In genomic region chr6:79212859-79213258, GRCh38 we compare ENCODE assay signal across 21 cellular contexts. TPM values are rescaled to one million over a fixed set of nuclear protein-coding genes. Genes with fewer than 3 reads are reported as not detected.
DNase-seq lines count a peak whose midpoint lies in the region; ATAC-seq, FAIRE-seq and TF ChIP-seq lines count a peak whose summit lies in the region.
"Had no signal": no experiment of that assay in that cellular context is flagged by ENCODE, and none has a peak within 500 bp of the region (broad histone marks: within the 10 kb centered on the region; RNA-seq: fewer than 3 reads in every experiment).

No MANE protein-coding gene starts in this region.

- peak; percentile 47; the same call in 1 of the 2 replicates for ATAC-seq in WTC11
- ATAC-seq in GM21390 (IDR thresholded peaks at IDR 0.05; ENCODE audit: unreplicated experiment), result no peak
- ATAC-seq: HepG2 had no signal

- no peaks in the 10 kb centered on the region for H3K36me3 ChIP-seq in kidney (ENCODE audit: control insufficient read depth in 1 of 2, insufficient read depth in 2 of 2, low read length in 2 of 2)

- peaks cover 6% of the 10 kb centered on the region; the same call in 1 of the 2 replicates for H3K79me2 ChIP-seq in H9 (ENCODE audit: insufficient read depth, low read length)

- peak; percentile 41 for FAIRE-seq in kidney (lab: Jason Lieb, UNC)
- FAIRE-seq: A204.1, D721Med, GM18507, HepG2 had no signal

- no peak overlapping the region for H2BK120ac ChIP-seq in H9 (ENCODE audit: low read depth, low read length, poor library complexity, severe bottlenecking)

- H3K36me3 Mint-ChIP-seq in H9 (ENCODE audit: insufficient read depth in 1 of 3, low read depth in 3 of 3), result peaks cover 6 to 37% (median 32%) of the 10 kb centered on the region in 3 experiments; a peak in 6 of 7 replicates
- peaks cover 30% of the 10 kb centered on the region for H3K36me3 Mint-ChIP-seq in WTC11

- no peaks in the 10 kb centered on the region for H3K27me3 ChIP-seq in H9 (ENCODE audit: insufficient read depth, low read length)
- H3K27me3 ChIP-seq: BE2C had no signal

- H4K91ac ChIP-seq in H9 (ENCODE audit: insufficient read length, low read depth, low read length), result no peak overlapping the region

- TF ChIP-seq CTCF in H9 (conservative IDR thresholded peaks at IDR 0.05) (peak; percentile 26; the same call in 1 of the 3 replicates), WTC11 (IDR thresholded peaks at IDR 0.05) (no peak), kidney (IDR thresholded peaks at IDR 0.05; ENCODE audit: borderline replicate concordance, extremely low read depth, insufficient read depth) (no peak)

- H4K5ac ChIP-seq in H9 (ENCODE audit: insufficient read length, low read depth, low read length), result no peak overlapping the region

- H3K4me3 Mint-ChIP-seq in H9 (no peak overlapping the region), WTC11 (no peak overlapping the region)
- H3K4me3 Mint-ChIP-seq: CD4-positive, CD25-positive, alpha-beta regulatory T cell; CD8-positive, alpha-beta memory T cell; HFFc6; IgD-negative memory B cell had no signal

- H3K27ac Mint-ChIP-seq in H9, result no peak overlapping the region
- H3K27ac Mint-ChIP-seq in WTC11, result peak overlapping the region; percentile 56; the same call in 1 of the 2 replicates
- H3K27ac Mint-ChIP-seq: CD4-positive, CD25-positive, alpha-beta regulatory T cell; CD8-positive, alpha-beta memory T cell; HFFc6; IgD-negative memory B cell had no signal

- H3K27me3 Mint-ChIP-seq in H9 (ENCODE audit: low read depth) (no peaks in the 10 kb centered on the region), WTC11 (ENCODE audit: low read depth) (no peaks in the 10 kb centered on the region)
- H3K27me3 Mint-ChIP-seq: CD4-positive, CD25-positive, alpha-beta regulatory T cell; CD8-positive, alpha-beta memory T cell; IgD-negative memory B cell had no signal

- no peak overlapping the region for H2BK20ac ChIP-seq in H9 (ENCODE audit: low read depth, low read length, poor library complexity, severe bottlenecking)

- H4K20me1 ChIP-seq in H9 (ENCODE audit: control insufficient read depth, insufficient read depth, insufficient read length), result no peaks in the 10 kb centered on the region

- H2BK12ac ChIP-seq in H9 (ENCODE audit: insufficient read length, low read depth, low read length), result no peak overlapping the region

- H3K4ac ChIP-seq in H9 (ENCODE audit: low read depth, low read length), result no peak overlapping the region

- H3K9me3 ChIP-seq in H9 (ENCODE audit: control insufficient read depth, low read depth, low read length) (no peaks in the 10 kb centered on the region), kidney (ENCODE audit: control insufficient read depth in 1 of 2, low read length in 2 of 2) (no peaks in the 10 kb centered on the region)
- H3K9me3 ChIP-seq: BE2C had no signal

- intact Hi-C loops in kidney (cut with DNase I), result no loop called here

- no peak overlapping the region for H3T11ph ChIP-seq in H9 (ENCODE audit: low read length)

- DNase-seq in H9, result no peak
- DNase-seq in WTC11 (ENCODE audit: low spot score), result no peak
- DNase-seq in kidney, result no peak
- DNase-seq in GM19240 (ENCODE audit: insufficient read length, low spot score), result no peak
- no peak for DNase-seq in NCI-H1417 (lab: John Stamatoyannopoulos, UW)
- DNase-seq: ACHN; BE2C; C1 segment of cervical spinal cord; CD4-positive, CD25-positive, alpha-beta regulatory T cell; CD8-positive, alpha-beta memory T cell; COR-L47; GDM1; HCEC 1CT; HFFc6; KBM-7 had no signal

- no peak overlapping the region for H2AFZ ChIP-seq in H9 (ENCODE audit: low read length)

- H3K9ac ChIP-seq in H9 (ENCODE audit: extremely low read depth, insufficient read length, low read length) (no peak overlapping the region), kidney (ENCODE audit: low read length in 2 of 2) (no peak overlapping the region)

- no peak overlapping the region for H2BK5ac ChIP-seq in H9 (ENCODE audit: insufficient read length, low read length)

- H3K4me3 ChIP-seq in kidney (ENCODE audit: low read length in 2 of 2), result no peak overlapping the region

- H2AK5ac ChIP-seq in H9 (ENCODE audit: insufficient read length, low read length), result no peak overlapping the region

- POLR2A ChIA-PET in WTC11 (lab: Charles Lee), result no interaction called here

- peaks cover 7% of the 10 kb centered on the region for H3K79me1 ChIP-seq in H9 (ENCODE audit: insufficient read depth, low read depth, low read length, poor library complexity, severe bottlenecking)

- no peak overlapping the region for H3K18ac ChIP-seq in H9 (ENCODE audit: insufficient read length, low read depth, low read length)

- no peak overlapping the region for H3K23ac ChIP-seq in H9 (ENCODE audit: insufficient read length, low read depth, low read length)

- WGBS in H9 (ENCODE audit: extremely low coverage, insufficient read length, low lambda C conversion rate), result no CpG with 5 or more reads among the region's 2 CpGs

- H3K9me3 Mint-ChIP-seq in H9 (no peaks in the 10 kb centered on the region), WTC11 (no peaks in the 10 kb centered on the region)
- H3K9me3 Mint-ChIP-seq: CD4-positive, CD25-positive, alpha-beta regulatory T cell; CD8-positive, alpha-beta memory T cell; HFFc6; IgD-negative memory B cell had no signal

- H3K14ac ChIP-seq in H9 (ENCODE audit: insufficient read depth, low read length), result no peak overlapping the region

- peaks cover 18% of the 10 kb centered on the region in 2 experiments for H3K4me1 Mint-ChIP-seq in H9
- peaks cover 17% of the 10 kb centered on the region for H3K4me1 Mint-ChIP-seq in WTC11
- H3K4me1 Mint-ChIP-seq: IgD-negative memory B cell had no signal

- H3K4me1 ChIP-seq in H9 (ENCODE audit: insufficient read depth, low read length) (peaks cover 2% of the 10 kb centered on the region; the same call in 1 of the 2 replicates), kidney (ENCODE audit: control insufficient read depth in 1 of 2, insufficient read depth in 1 of 2, low read depth in 1 of 2, low read length in 2 of 2) (peaks cover 0 to 3% of the 10 kb centered on the region in 2 donors)

- no peak overlapping the region for H3K56ac ChIP-seq in H9 (ENCODE audit: insufficient read length, low read depth, low read length)

- H3K4me2 ChIP-seq in H9 (ENCODE audit: insufficient read depth, insufficient read length, low read length), result no peak overlapping the region

- H2BK15ac ChIP-seq in H9 (ENCODE audit: low read depth, low read length), result no peak overlapping the region

- H3K27ac ChIP-seq in H9 (ENCODE audit: insufficient read length, low read depth, low read length), result no peak overlapping the region
- no peak overlapping the region for H3K27ac ChIP-seq in kidney (ENCODE audit: low read depth in 2 of 2, low read length in 2 of 2)

- H4K8ac ChIP-seq in H9 (replicated peaks; ENCODE audit: insufficient read length, low read depth, low read length), result no peak overlapping the region

- no peaks in the 10 kb centered on the region for H3K23me2 ChIP-seq in H9 (ENCODE audit: insufficient read length, low read depth, low read length, poor library complexity, severe bottlenecking)

- CTCF ChIA-PET in WTC11 (lab: Charles Lee), result interaction anchor here (1.2 kb wide), 1 partner anchor 219 kb away, joined by 3 read pairs; no protein-coding TSS in a partner anchor

TF ChIP-seq in WTC11, 78 proteins besides CTCF, POLR2A, EP300 and RAD21:
- no peak for TF ChIP-seq ZNF121 (CRISPR knock-in tag; IDR thresholded peaks at IDR 0.05)
- TF ChIP-seq NFE2L1 (CRISPR knock-in tag; IDR thresholded peaks at IDR 0.05), result no peak
- no peak for TF ChIP-seq FOXK1 (CRISPR knock-in tag; IDR thresholded peaks at IDR 0.05)
- peak; percentile 94 for TF ChIP-seq HMGA2 (CRISPR knock-in tag; IDR thresholded peaks at IDR 0.05)

RNA-seq across cellular contexts. Expression of gene HMGN3, which starts 21.6 kb away (rescaled TPM):
- 183 and 188 TPM in 2 replicates for total RNA-seq in H9 (2021)
- total RNA-seq in WTC11 (2021), result 151 to 165 TPM (median 155 TPM) in 3 replicates
- 110 TPM for total RNA-seq in kidney
- 314 TPM for polyA plus RNA-seq in kidney (ENCODE audit: insufficient read depth, low read depth, low replicate concordance)
